In genomic region chr5:75566710-75567309, GRCh38 we compare ENCODE assay signal across 9 cellular contexts. TPM values are rescaled to one million over a fixed set of nuclear protein-coding genes. Genes with fewer than 3 reads are reported as not detected.
DNase-seq lines count a peak whose midpoint lies in the region; ATAC-seq and TF ChIP-seq lines count a peak whose summit lies in the region.
"Had no signal": no experiment of that assay in that cellular context is flagged by ENCODE, and none has a peak within 500 bp of the region (broad histone marks: within the 10 kb centered on the region; RNA-seq: fewer than 3 reads in every experiment).

No MANE protein-coding gene starts in this region.

- TF ChIP-seq CTCF in choroid plexus epithelial cell (conservative IDR thresholded peaks at IDR 0.05; ENCODE audit: low read depth, low read length) (no peak), mucosa of descending colon (IDR thresholded peaks at IDR 0.05) (no peak), thoracic aorta (IDR thresholded peaks at IDR 0.05) (no peak)

- intact Hi-C loops in mucosa of descending colon (cut with DNase I, micrococcal nuclease), result no loop called here

- peak in 1 of 5 donors; percentile 5 for DNase-seq in CD8-positive, alpha-beta memory T cell
- DNase-seq in SW480 (ENCODE audit: low spot score) (peak; percentile 49), choroid plexus epithelial cell (ENCODE audit: low read depth) (peak; percentile 97), mucosa of descending colon (no peak), thoracic aorta (ENCODE audit: low spot score) (no peak), NCI-H748 treated with DMSO at 0.1 percent for 48 hours (lab: John Stamatoyannopoulos, UW) (no peak)

- peak overlapping the region; percentile 57 for H3K27ac ChIP-seq in CD8-positive, alpha-beta memory T cell (ENCODE audit: low read depth, low read length)
- peak overlapping the region in 1 of 2 donors; percentile 43 for H3K27ac ChIP-seq in thoracic aorta
- H3K27ac ChIP-seq: VCaP had no signal

- H3K4me3 Mint-ChIP-seq in CD8-positive, alpha-beta memory T cell, result peak overlapping the region in 5 of 7 donors; percentile 40 to 64 (median 54)

- H3K36me3 ChIP-seq in CD8-positive, alpha-beta memory T cell (ENCODE audit: insufficient read depth, low read length), result peaks cover 5% of the 10 kb centered on the region
- H3K36me3 ChIP-seq in mucosa of descending colon (ENCODE audit: low read depth), result no peaks in the 10 kb centered on the region
- no peaks in the 10 kb centered on the region for H3K36me3 ChIP-seq in thoracic aorta

- H3K4me1 ChIP-seq in CD8-positive, alpha-beta memory T cell (ENCODE audit: insufficient read depth, low read length), result peaks cover 9% of the 10 kb centered on the region
- H3K4me1 ChIP-seq in mucosa of descending colon (ENCODE audit: low read depth) (no peaks in the 10 kb centered on the region), thoracic aorta (ENCODE audit: control insufficient read depth in 1 of 2, low read depth in 2 of 2) (peaks cover 23 to 47% of the 10 kb centered on the region in 2 donors)

- no peaks in the 10 kb centered on the region for H3K9me3 ChIP-seq in CD8-positive, alpha-beta memory T cell (ENCODE audit: low read length)
- H3K9me3 ChIP-seq in mucosa of descending colon (peaks cover 10% of the 10 kb centered on the region), thoracic aorta (peaks cover 7% of the 10 kb centered on the region)

- H3K4me3 ChIP-seq in CD8-positive, alpha-beta memory T cell (ENCODE audit: low read length), result no peak overlapping the region
- H3K4me3 ChIP-seq in choroid plexus epithelial cell (ENCODE audit: low read depth, low read length) (no peak overlapping the region), mucosa of descending colon (no peak overlapping the region), thoracic aorta (no peak overlapping the region)

- POLR2A ChIA-PET in CD8-positive, alpha-beta memory T cell (lab: Charles Lee), result no interaction called here

- no peaks in the 10 kb centered on the region for H3K27me3 ChIP-seq in CD8-positive, alpha-beta memory T cell (ENCODE audit: insufficient read depth, low read length, poor library complexity, severe bottlenecking)
- no peaks in the 10 kb centered on the region for H3K27me3 ChIP-seq in thoracic aorta (replicated peaks; ENCODE audit: insufficient read depth)

- peaks cover 27 to 42% (median 42%) of the 10 kb centered on the region in 3 donors for H3K4me1 Mint-ChIP-seq in CD8-positive, alpha-beta memory T cell

- peak overlapping the region in 6 of 8 donors; percentile 19 to 92 (median 50) for H3K27ac Mint-ChIP-seq in CD8-positive, alpha-beta memory T cell

- CTCF ChIA-PET in CD8-positive, alpha-beta memory T cell (lab: Charles Lee), result no interaction called here

- ATAC-seq in GM19463 (IDR thresholded peaks at IDR 0.05; ENCODE audit: unreplicated experiment), result peak; percentile 73
- ATAC-seq in HG03558 (IDR thresholded peaks at IDR 0.05; ENCODE audit: extremely low read depth, unreplicated experiment), result peak; percentile 71
- ATAC-seq in mucosa of descending colon, result peak; percentile 85
- peak; percentile 82 for ATAC-seq in thoracic aorta (ENCODE audit: insufficient number of reproducible peaks, low FRiP score, low read depth)

- no peaks in the 10 kb centered on the region for H3K27me3 Mint-ChIP-seq in CD8-positive, alpha-beta memory T cell

- H3K36me3 Mint-ChIP-seq in CD8-positive, alpha-beta memory T cell, result peaks cover 18 to 52% (median 34%) of the 10 kb centered on the region in 3 donors

- peaks cover 7 to 25% (median 21%) of the 10 kb centered on the region in 5 donors for H3K9me3 Mint-ChIP-seq in CD8-positive, alpha-beta memory T cell

RNA-seq across cellular contexts. Expression of gene ANKDD1B, which starts 44.4 kb away (rescaled TPM):
- under 1 TPM in 1 of 2 experiments, not detected in 1; 0.44 TPM for total RNA-seq in CD8-positive, alpha-beta memory T cell
- 0.12 TPM for polyA plus RNA-seq in CD8-positive, alpha-beta memory T cell
- total RNA-seq in mucosa of descending colon (1 to 10 TPM; 4.0 to 9.2 (median 8.0) TPM), thoracic aorta (1 to 10 TPM in 1 of 2 donors, not detected in 1; 1.6 TPM)

RNA-seq across cellular contexts. Expression of gene POLK, which starts 55.1 kb away (rescaled TPM):
- 10 to 100 TPM; 35.9 to 36.9 TPM for total RNA-seq in CD8-positive, alpha-beta memory T cell
- 19.4 TPM for polyA plus RNA-seq in CD8-positive, alpha-beta memory T cell
- total RNA-seq in mucosa of descending colon (10 to 100 TPM; 15.3 to 32.5 (median 17.6) TPM), thoracic aorta (10 to 100 TPM; 48.2 to 51.4 TPM)

RNA-seq across cellular contexts. Expression of gene CERT1, which starts 55.4 kb away (rescaled TPM):
- total RNA-seq in CD8-positive, alpha-beta memory T cell, result 10 to 100 TPM; 35.0 to 35.4 TPM
- 18.5 TPM for polyA plus RNA-seq in CD8-positive, alpha-beta memory T cell
- total RNA-seq in mucosa of descending colon, result 10 to 100 TPM; 41.4 to 63.4 (median 45.0) TPM
- total RNA-seq in thoracic aorta, result 10 to 100 TPM; 21.1 to 43.7 TPM

Comparison
In these comparisons a context has a peak if more than half of its experiments do, and no peak if none do; other contexts are left out.
1. DNase-seq: peak in SW480 (single experiment) and choroid plexus epithelial cell (single experiment); none in mucosa of descending colon (0 of 3), thoracic aorta (single experiment) and NCI-H748 treated with DMSO at 0.1 percent for 48 hours (single experiment).
2. Peak in every context shown above with its lines, with median percentiles within 50 percentile points of each other: ATAC-seq.